Comparison of ENCODE assay signal across 7 cellular contexts in genomic region chr10:119542357-119542989, GRCh38. TPM values are rescaled to one million over a fixed set of nuclear protein-coding genes. Genes with fewer than 3 reads are reported as not detected.
DNase-seq lines count a peak whose midpoint lies in the region; ATAC-seq, FAIRE-seq and TF ChIP-seq lines count a peak whose summit lies in the region.

RGS10 (minus strand) TSS chr10:119542719; CDS start chr10:119542638, 81 bp downstream.

- H3K4me2 ChIP-seq in H1 (ENCODE audit: insufficient read depth in 1 of 2, low read depth in 2 of 2, low read length in 2 of 2), result peak within 1 kb of the TSS; percentile 76 to 100

- H3K79me2 ChIP-seq in H1 (ENCODE audit: control insufficient read depth in 1 of 2, insufficient read depth in 2 of 2, low read length in 2 of 2), result no peaks in the 10 kb centered on the region

- peak within 1 kb of the TSS in 2 of 4 experiments; percentile 38 to 44; a peak in 4 of 7 replicates for H3K9ac ChIP-seq in H1 (replicated peaks in 1 of 4; ENCODE audit: extremely low read depth in 1 of 4, low read depth in 3 of 4, low read length in 3 of 4)

- no peak for TF ChIP-seq POLR2A in H1 (IDR thresholded peaks at IDR 0.05; ENCODE audit: control extremely low read depth in 1 of 2, low read depth in 2 of 2, low read length in 2 of 2)

- peak within 1 kb of the TSS; percentile 4; the same call in 1 of the 2 replicates for H2BK15ac ChIP-seq in H1 (ENCODE audit: low read length)

- TF ChIP-seq RAD21 in H1 (IDR thresholded peaks at IDR 0.05 in 1 of 2, conservative IDR thresholded peaks at IDR 0.05 in 1 of 2; ENCODE audit: low read depth in 2 of 2, low read length in 2 of 2), result no peak

- H3K23me2 ChIP-seq in H1 (ENCODE audit: low read depth, low read length), result peaks cover 19% of the 10 kb centered on the region

- no peak for TF ChIP-seq CTCF in H1 (IDR thresholded peaks at IDR 0.05; ENCODE audit: control extremely low read depth in 1 of 3, insufficient read depth in 1 of 3, low read depth in 1 of 3, low read length in 3 of 3)

- H2BK20ac ChIP-seq in H1 (ENCODE audit: low read length), result no peak within 1 kb of the TSS

- peak within 1 kb of the TSS; percentile 49 to 79 (median 59) for H3K4me3 ChIP-seq in H1 (ENCODE audit: extremely low read depth in 1 of 4, insufficient read depth in 2 of 4, low read depth in 3 of 4, low read length in 4 of 4)

- H3K4ac ChIP-seq in H1 (replicated peaks; ENCODE audit: insufficient read length, low read depth, low read length), result no peak within 1 kb of the TSS

- no peak within 1 kb of the TSS for H4K5ac ChIP-seq in H1 (ENCODE audit: insufficient read length, low read depth, low read length)

- TF ChIP-seq EP300 in H1 (IDR thresholded peaks at IDR 0.05; ENCODE audit: borderline replicate concordance in 1 of 2, low read depth in 2 of 2, low read length in 2 of 2), result no peak

- peak within 1 kb of the TSS; percentile 27; the same call in 1 of the 2 replicates for H2BK12ac ChIP-seq in H1 (ENCODE audit: low read depth, low read length)

- H2BK5ac ChIP-seq in H1 (ENCODE audit: low read depth, low read length), result no peak within 1 kb of the TSS

- no peak within 1 kb of the TSS for H2BK120ac ChIP-seq in H1 (replicated peaks; ENCODE audit: low read depth, low read length)

- H2AK5ac ChIP-seq in H1 (ENCODE audit: low read depth, low read length), result no peak within 1 kb of the TSS

- no peak within 1 kb of the TSS for H3K14ac ChIP-seq in H1 (ENCODE audit: insufficient read length)

- peaks cover 17 to 44% (median 28%) of the 10 kb centered on the region in 4 experiments for H3K27me3 ChIP-seq in H1 (replicated peaks in 1 of 4; ENCODE audit: control insufficient read depth in 3 of 4, extremely low read depth in 1 of 4, insufficient read depth in 3 of 4, low read length in 3 of 4)

- peak within 1 kb of the TSS; percentile 13 for H4K91ac ChIP-seq in H1 (replicated peaks; ENCODE audit: insufficient read length, low read length)

- peaks cover 0 to 7% of the 10 kb centered on the region in 2 experiments for H4K20me1 ChIP-seq in H1 (replicated peaks in 1 of 2; ENCODE audit: control insufficient read depth in 1 of 2, insufficient read depth in 2 of 2, low read length in 2 of 2)

- 2% methylated on average over 34 of the region's 77 CpGs; no CpG with 5 or more reads in 1 of the 2 experiments for WGBS in H1 (ENCODE audit: extremely low coverage in 1 of 2, insufficient coverage in 1 of 2, insufficient read length in 1 of 2, insufficient replicate concordance in 2 of 2, low coverage in 1 of 2, low lambda C conversion rate in 2 of 2, missing lambda C conversion rate in 1 of 2), 2 experiments

- ATAC-seq in GM18511 (IDR thresholded peaks at IDR 0.05; ENCODE audit: unreplicated experiment), result peak; percentile 77
- peak; percentile 60 for ATAC-seq in HG02763 (IDR thresholded peaks at IDR 0.05; ENCODE audit: unreplicated experiment)

- CTCF ChIA-PET in H1 (lab: Charles Lee; ENCODE audit: partially characterized antibody), result interaction anchor here (1.7 to 2.4 kb wide), 2 partner anchors 9 to 60 kb away, joined by 4 to 7 read pairs; no protein-coding TSS in a partner anchor

- peak within 1 kb of the TSS; percentile 57 for H4K8ac ChIP-seq in H1 (ENCODE audit: extremely low read depth, insufficient read depth, low read length)

- POLR2A ChIA-PET in H1 (lab: Charles Lee; ENCODE audit: partially characterized antibody), result interaction anchor here (1.4 to 1.6 kb wide), 2 partner anchors 28 to 109 kb away, joined by 3 to 5 read pairs; partner anchors contain the start of gene BAG3

- H3K23ac ChIP-seq in H1 (ENCODE audit: insufficient read length), result no peak within 1 kb of the TSS

- DNase-seq in NCI-H226 (peak; percentile 68), H1 (ENCODE audit: low read depth in 1 of 2, low spot score in 2 of 2) (peak in 1 of 2 experiments; percentile 84), midbrain (lab: John Stamatoyannopoulos, UW) (peak; percentile 28)
- DNase-seq in activated CD4-positive, alpha-beta T cell treated with anti-CD3 and anti-CD28 coated beads, Interleukin-2, amount 50 U/mL, for 4 hours, result peak; percentile 86 to 88
- peak; percentile 63 to 73 for DNase-seq in stimulated activated CD8-positive, alpha-beta memory T cell treated with anti-CD3 and anti-CD28 coated beads, Interleukin-2, amount 100 ng/mL, for 1 hour (ENCODE audit: low read depth in 2 of 2)

- peaks cover 2 to 14% (median 7%) of the 10 kb centered on the region in 4 experiments; a peak in 6 of 7 replicates for H3K4me1 ChIP-seq in H1 (replicated peaks in 1 of 4; ENCODE audit: control insufficient read depth in 3 of 4, insufficient read depth in 4 of 4, low read length in 3 of 4)

- no peaks in the 10 kb centered on the region for H3K36me3 ChIP-seq in H1 (ENCODE audit: control insufficient read depth in 2 of 4, insufficient read depth in 4 of 4, low read length in 3 of 4)

- H3K27ac ChIP-seq in H1 (ENCODE audit: low read depth, low read length), result no peak within 1 kb of the TSS

- no peak for FAIRE-seq in H1 (lab: Jason Lieb, UNC)

- H3K18ac ChIP-seq in H1 (ENCODE audit: extremely low read depth, low read length), result peak within 1 kb of the TSS; percentile 48; the same call in 1 of the 2 replicates

- H3K56ac ChIP-seq in H1 (replicated peaks; ENCODE audit: insufficient read length, low read depth, low read length), result no peak within 1 kb of the TSS

- H2AFZ ChIP-seq in H1 (ENCODE audit: low read length), result peak within 1 kb of the TSS; percentile 58; the same call in 1 of the 2 replicates

- no peaks in the 10 kb centered on the region for H3K9me3 ChIP-seq in H1 (ENCODE audit: insufficient read depth in 2 of 2, low read depth in 1 of 2, low read length in 1 of 2)

- no peaks in the 10 kb centered on the region for H3K79me1 ChIP-seq in H1 (ENCODE audit: low read depth, low read length)

TF ChIP-seq in H1, 55 proteins besides CTCF, POLR2A, EP300 and RAD21:
- TF ChIP-seq ASH2L (IDR thresholded peaks at IDR 0.05; ENCODE audit: low read length) (peak; percentile 66), SUZ12 (IDR thresholded peaks at IDR 0.05; ENCODE audit: low read length) (peak; percentile 12; the same call in 1 of the 2 replicates), MAX (IDR thresholded peaks at IDR 0.05) (peak; percentile 47; the same call in 1 of the 2 replicates), KDM4A (IDR thresholded peaks at IDR 0.05; ENCODE audit: low read depth, low read length, severe bottlenecking) (peak; percentile 82), GABPA (IDR thresholded peaks at IDR 0.05; ENCODE audit: borderline replicate concordance, insufficient read depth, low read length) (0 out of 2 replicates have a peak, but pooled peaks have one; percentile 1), TEAD4 (IDR thresholded peaks at IDR 0.05; ENCODE audit: low read depth, low read length) (no peak), YY1 (IDR thresholded peaks at IDR 0.05; ENCODE audit: low read depth, low read length) (no peak)

RNA-seq across cellular contexts. Expression of gene RGS10, which starts in this region (rescaled TPM):
- 12.2 and 13.1 TPM in 2 replicates for total RNA-seq in H1 (2021; fragmentation: NEBNext Ultra II Directional; extraction: Animal tissue kit (Norgen Biotek cat#: 25700))
- polyA plus RNA-seq in H1 (2011; rRNA removed), result 4.2 and 5.5 TPM in 2 replicates
- 10.4 TPM for polyA plus RNA-seq in H1 (2011; cell fraction: cytosol; rRNA removed)
- 2.8 TPM for polyA plus RNA-seq in H1 (2011; cell fraction: nucleus; rRNA removed)
- polyA plus RNA-seq in H1 (2012, experiment 1 of 2), result 10.7 to 16.2 TPM (median 13.3 TPM) in 4 replicates
- 14.8 TPM for polyA plus RNA-seq in H1 (2012, experiment 2 of 2)
- polyA plus RNA-seq in H1 (2013, experiment 1 of 2), result 23.2 TPM
- 23.5 TPM for polyA plus RNA-seq in H1 (2013, experiment 2 of 2)
- polyA minus RNA-seq in H1 (2011; rRNA and poly(A)+ RNA removed), result 2.7 and 2.8 TPM in 2 replicates
- polyA minus RNA-seq in H1 (2011; cell fraction: cytosol; rRNA and poly(A)+ RNA removed), result 8.9 TPM
- 2.0 TPM for polyA minus RNA-seq in H1 (2011; cell fraction: nucleus; rRNA and poly(A)+ RNA removed)
